Comparison of ENCODE assay signal across 13 cellular contexts in genomic region chr9:134384811-134385479, GRCh38. TPM values are rescaled to one million over a fixed set of nuclear protein-coding genes. Genes with fewer than 3 reads are reported as not detected.
DNase-seq lines count a peak whose midpoint lies in the region; ATAC-seq and TF ChIP-seq lines count a peak whose summit lies in the region.
"Had no signal": no experiment of that assay in that cellular context is flagged by ENCODE, and none has a peak within 500 bp of the region (broad histone marks: within the 10 kb centered on the region; RNA-seq: fewer than 3 reads in every experiment).

No MANE protein-coding gene starts in this region.

- H3K36me3 ChIP-seq in HUES64 (ENCODE audit: insufficient read depth, low read length) (no peaks in the 10 kb centered on the region), left lung (no peaks in the 10 kb centered on the region), SJCRH30 (no peaks in the 10 kb centered on the region)
- H3K36me3 ChIP-seq: SJSA1 had no signal

- H3K27me3 ChIP-seq in HUES64 (ENCODE audit: insufficient read depth, low read length) (no peaks in the 10 kb centered on the region), left lung (no peaks in the 10 kb centered on the region), SJCRH30 (no peaks in the 10 kb centered on the region)
- H3K27me3 ChIP-seq: SJSA1 had no signal

- H3K27ac ChIP-seq in HUES64 (ENCODE audit: low read depth, low read length) (peak overlapping the region; percentile 30; the same call in 1 of the 2 replicates), left lung (no peak overlapping the region), substantia nigra (ENCODE audit: low read depth, low read length, poor library complexity, severe bottlenecking) (peak overlapping the region; percentile 97), SJCRH30 (no peak overlapping the region)
- H3K27ac ChIP-seq: SJSA1 had no signal

- TF ChIP-seq CTCF in left lung (IDR thresholded peaks at IDR 0.05) = no peak

- H3K9me3 ChIP-seq in HUES64 (ENCODE audit: insufficient read depth, low read depth, low read length) = no peaks in the 10 kb centered on the region
- no peaks in the 10 kb centered on the region for H3K9me3 ChIP-seq in left lung
- H3K9me3 ChIP-seq in SJCRH30 (replicated peaks) = no peaks in the 10 kb centered on the region
- H3K9me3 ChIP-seq: SJSA1 had no signal

- no peak overlapping the region for H3K4me3 ChIP-seq in HUES64 (ENCODE audit: low read length)
- no peak overlapping the region for H3K4me3 ChIP-seq in left lung
- H3K4me3 ChIP-seq in SJCRH30 = no peak overlapping the region
- H3K4me3 ChIP-seq: SJSA1 had no signal

- intact Hi-C loops in left lung (cut with DNase I) = no loop called here

- WGBS in HUES64 = 91% methylated on average over 19 of the region's 19 CpGs

- DNase-seq in cerebellar cortex (ENCODE audit: low spot score) (peak; percentile 67), left lung (no peak), substantia nigra (lab: John Stamatoyannopoulos, UW) (peak in 48 of 49 donors; percentile 34 to 91 (median 74)), DMS53 (lab: John Stamatoyannopoulos, UW) (no peak), SJCRH30 (no peak), NCI-H1694 treated with DMSO at 0.1 percent for 48 hours (lab: John Stamatoyannopoulos, UW) (no peak)
- DNase-seq in central memory CD4-positive, alpha-beta T cell = no peak
- DNase-seq: activated CD8-positive, alpha-beta T cell treated with anti-CD3 and anti-CD28 coated beads, Interleukin-2, amount 10 ng/mL, durations not matched to agents 7 days and 5 days; activated naive CD8-positive, alpha-beta T cell treated with anti-CD3 and anti-CD28 coated beads, Interleukin-2, amount 50 U/mL, for 24 hours; HCEC 1CT; NCI-H2029 treated with DMSO at 0.1 percent for 48 hours had no signal

- no peak overlapping the region for H3K9ac ChIP-seq in HUES64 (ENCODE audit: low read depth, low read length)

- no peaks in the 10 kb centered on the region for H3K4me1 ChIP-seq in HUES64 (ENCODE audit: insufficient read depth, low read length)
- peaks cover 9 to 99% of the 10 kb centered on the region in 2 donors for H3K4me1 ChIP-seq in left lung
- peaks cover 3% of the 10 kb centered on the region; the same call in 1 of the 2 replicates for H3K4me1 ChIP-seq in SJCRH30

- peak; percentile 3 for ATAC-seq in left lung
- ATAC-seq: activated CD8-positive, alpha-beta T cell treated with anti-CD3 and anti-CD28 coated beads, Interleukin-2, amount 10 ng/mL, durations not matched to agents 7 days and 5 days; activated naive CD8-positive, alpha-beta T cell treated with anti-CD3 and anti-CD28 coated beads, Interleukin-2, amount 50 U/mL, for 24 hours had no signal

RNA-seq across cellular contexts. Expression of gene RXRA, which starts 58.7 kb away (rescaled TPM):
- 21.0 TPM for polyA plus RNA-seq in HUES64 (2013, experiment 1 of 2)
- polyA plus RNA-seq in HUES64 (2013, experiment 2 of 2) = 21.8 TPM
- total RNA-seq in left lung = 10 to 100 TPM; 56.7 to 79.5 TPM
- 37.0 and 39.1 TPM in 2 replicates for total RNA-seq in SJCRH30 (2014; rRNA removed; shearing (Covaris generic))

Comparison
In these comparisons a context has a peak if more than half of its experiments do, and no peak if none do; other contexts are left out.
1. H3K27ac ChIP-seq: peak in HUES64 (single experiment) and substantia nigra (single experiment); none in left lung (0 of 2) and SJCRH30 (single experiment).
2. DNase-seq: peak in cerebellar cortex (single experiment) and substantia nigra (48 of 49); none in left lung (0 of 2), DMS53 (single experiment), central memory CD4-positive, alpha-beta T cell (single experiment), SJCRH30 (0 of 2) and NCI-H1694 treated with DMSO at 0.1 percent for 48 hours (single experiment).